ENCODE assay signal across 11 cellular contexts in genomic region chr9:130110166-130110565, GRCh38. TPM values are rescaled to one million over a fixed set of nuclear protein-coding genes. Genes with fewer than 3 reads are reported as not detected.
DNase-seq lines count a peak whose midpoint lies in the region; ATAC-seq, FAIRE-seq and TF ChIP-seq lines count a peak whose summit lies in the region.
"Had no signal": no experiment of that assay in that cellular context is flagged by ENCODE, and none has a peak within 500 bp of the region (broad histone marks: within the 10 kb centered on the region; RNA-seq: fewer than 3 reads in every experiment).

No MANE protein-coding gene starts in this region.

- TF ChIP-seq POLR2A in HepG2 (IDR thresholded peaks at IDR 0.05; ENCODE audit: insufficient read depth in 1 of 2, low read depth in 2 of 2, low read length in 2 of 2) (no peak), right lobe of liver (IDR thresholded peaks at IDR 0.05) (no peak), gastroesophageal sphincter (IDR thresholded peaks at IDR 0.05) (no peak)

- no peak for FAIRE-seq in HepG2 (lab: Jason Lieb, UNC)

- TF ChIP-seq CTCF in HepG2 (CRISPR knock-in tag; IDR thresholded peaks at IDR 0.05) (peak; percentile 29), right lobe of liver (IDR thresholded peaks at IDR 0.05) (no peak), gastroesophageal sphincter (IDR thresholded peaks at IDR 0.05) (no peak)

- TF ChIP-seq RAD21 in HepG2 (CRISPR knock-in tag; IDR thresholded peaks at IDR 0.05): no peak

- H2AFZ ChIP-seq in HepG2 (ENCODE audit: low read length): no peak overlapping the region

- TF ChIP-seq EP300 in HepG2 (IDR thresholded peaks at IDR 0.05; ENCODE audit: low read depth in 2 of 2, low read length in 2 of 2) (no peak), HepG2 (CRISPR knock-in tag; IDR thresholded peaks at IDR 0.05; ENCODE audit: borderline replicate concordance) (no peak), gastroesophageal sphincter (IDR thresholded peaks at IDR 0.05) (no peak)

- H3K79me2 ChIP-seq in HepG2 (ENCODE audit: insufficient read depth, low read length): no peaks in the 10 kb centered on the region

- H3K4me3 ChIP-seq in HepG2 (replicated peaks in 1 of 3; ENCODE audit: insufficient read depth in 1 of 3, low read depth in 2 of 3, low read length in 3 of 3) (no peak overlapping the region), right lobe of liver (no peak overlapping the region), gastroesophageal sphincter (no peak overlapping the region)
- H3K4me3 ChIP-seq: testis had no signal

- intact Hi-C loops in HepG2 (cut with micrococcal nuclease; ENCODE audit: unreplicated experiment) (no loop called here), right lobe of liver (cut with DNase I) (loop anchor here (10.0 kb wide), 1 partner anchor 235 kb away; no protein-coding TSS in a partner anchor)

- no peak overlapping the region for H3K4me2 ChIP-seq in HepG2 (ENCODE audit: low read depth, low read length)

- H3K9me3 ChIP-seq in HepG2 (ENCODE audit: low read length): no peaks in the 10 kb centered on the region
- H3K9me3 ChIP-seq in right lobe of liver: no peaks in the 10 kb centered on the region
- H3K9me3 ChIP-seq in gastroesophageal sphincter: no peaks in the 10 kb centered on the region
- H3K9me3 ChIP-seq: testis had no signal

- H3K27me3 ChIP-seq in HepG2 (ENCODE audit: control insufficient read depth in 1 of 2, insufficient read depth in 2 of 2, low read length in 2 of 2) (no peaks in the 10 kb centered on the region), right lobe of liver (no peaks in the 10 kb centered on the region), gastroesophageal sphincter (no peaks in the 10 kb centered on the region)
- H3K27me3 ChIP-seq: testis had no signal

- no peak for DNase-seq in HepG2 (ENCODE audit: low spot score)
- DNase-seq in right lobe of liver: no peak
- no peak for DNase-seq in GM19240 (ENCODE audit: insufficient read length, low spot score)
- DNase-seq in 8988T: no peak
- DNase-seq: stimulated activated CD4-positive, alpha-beta T cell treated with anti-CD3 and anti-CD28 coated beads, Interleukin-4, amount 100 ng/mL, for 24 hours; testis had no signal

- BruUV-seq in HepG2 (replicated peaks; lab: Mats Ljungman, UMichigan): no TSS peak

- WGBS in HepG2 (ENCODE audit: low lambda C conversion rate): 96% methylated on average over 5 of the region's 5 CpGs
- 96% methylated on average over 4 of the region's 5 CpGs for WGBS in right lobe of liver (ENCODE audit: insufficient coverage, low coverage, low lambda C conversion rate, missing lambda C conversion rate)
- WGBS in gastroesophageal sphincter (ENCODE audit: low coverage in 1 of 2), 2 donors: 79 to 86% methylated on average over 2 to 3 of the region's 5 CpGs

- no peak overlapping the region for H3K27ac ChIP-seq in HepG2 (ENCODE audit: extremely low read length, insufficient read depth, low read length)
- no peak overlapping the region for H3K27ac ChIP-seq in right lobe of liver
- peak overlapping the region in 3 of 4 donors; percentile 13 to 27 (median 22) for H3K27ac ChIP-seq in gastroesophageal sphincter
- H3K27ac ChIP-seq: testis had no signal

- ATAC-seq in HepG2 (no peak), right lobe of liver (no peak), SK-N-SH treated with all-trans-retinoic acid at 6 μM for 48 hours (peak; percentile 9; the same call in 2 of the 3 replicates), gastroesophageal sphincter (no peak), GM18873 (IDR thresholded peaks at IDR 0.05; ENCODE audit: low FRiP score, unreplicated experiment) (no peak), GM21619 (IDR thresholded peaks at IDR 0.05; ENCODE audit: unreplicated experiment) (no peak)
- ATAC-seq: Panc1 had no signal

- H3K36me3 ChIP-seq in HepG2 (replicated peaks in 1 of 2; ENCODE audit: control insufficient read depth in 1 of 2, insufficient read depth in 2 of 2, low read length in 2 of 2) (peaks cover 18 to 45% of the 10 kb centered on the region in 2 experiments), right lobe of liver (peaks cover 0 to 18% (median 5%) of the 10 kb centered on the region in 4 donors), gastroesophageal sphincter (peaks cover 0 to 64% of the 10 kb centered on the region in 2 donors)

- in situ Hi-C loops in HepG2 (cut with HindIII; ENCODE audit: extremely low pct_ligation_motif_present, low pct_unique_long_range_greater_than_20kb): loop anchor here (5.0 to 10.0 kb wide), 2 partner anchors 127 to 235 kb away; no protein-coding TSS in a partner anchor

- H4K20me1 ChIP-seq in HepG2 (ENCODE audit: insufficient read depth, low read length): peaks cover 5% of the 10 kb centered on the region; the same call in 1 of the 2 replicates

- H3K4me1 ChIP-seq in HepG2 (ENCODE audit: insufficient read depth, low read length) (no peaks in the 10 kb centered on the region), right lobe of liver (no peaks in the 10 kb centered on the region), gastroesophageal sphincter (peaks cover 0 to 41% (median 11%) of the 10 kb centered on the region in 3 donors)

- POLR2A ChIA-PET in HepG2 (lab: Yijun Ruan, JAX): no interaction called here

- no peak overlapping the region for H3K9ac ChIP-seq in HepG2 (ENCODE audit: insufficient read depth, low read depth, low read length)

- CTCF ChIA-PET in HepG2 (lab: Yijun Ruan, JAX; ENCODE audit: low intra/inter-chr PET ratio, low total read pairs): no interaction called here

TF ChIP-seq in HepG2, 621 proteins besides CTCF, POLR2A, EP300 and RAD21 (continues in another document):
- TF ChIP-seq STAG1 (CRISPR knock-in tag; IDR thresholded peaks at IDR 0.05) (0 out of 2 replicates have a peak, but pooled peaks have one; percentile 16), MZF1 (CRISPR knock-in tag; IDR thresholded peaks at IDR 0.05; ENCODE audit: borderline replicate concordance) (no peak)

TF ChIP-seq in SK-N-SH treated with all-trans-retinoic acid at 6 μM for 48 hours, 23 proteins besides CTCF, POLR2A, EP300 and RAD21 (continues in another document):
- no peak for TF ChIP-seq ZFP3 (CRISPR knock-in tag; IDR thresholded peaks at IDR 0.05)
- TF ChIP-seq TSHZ2 (CRISPR knock-in tag; IDR thresholded peaks at IDR 0.05): no peak
- TF ChIP-seq BACH2 (CRISPR knock-in tag; IDR thresholded peaks at IDR 0.05; ENCODE audit: borderline replicate concordance): no peak
- no peak for TF ChIP-seq ZFP30 (CRISPR knock-in tag; IDR thresholded peaks at IDR 0.05)
- no peak for TF ChIP-seq TOX (CRISPR knock-in tag; IDR thresholded peaks at IDR 0.05; ENCODE audit: borderline replicate concordance)
- TF ChIP-seq ZNF8 (CRISPR knock-in tag; IDR thresholded peaks at IDR 0.05): no peak

RNA-seq across cellular contexts. Expression of gene GPR107, which starts 56.5 kb away (rescaled TPM):
- 18.7 and 22.5 TPM in 2 replicates for total RNA-seq in HepG2 (2016; rRNA removed; fragmentation: Illumina TruSeq; extraction: Trizol)
- 3.7 and 4.3 TPM in 2 replicates for total RNA-seq in HepG2 (2016; cell fraction: cytosol; rRNA removed; fragmentation: Illumina TruSeq; extraction: Trizol; ENCODE audit: low read depth)
- 13.9 and 21.4 TPM in 2 replicates for total RNA-seq in HepG2 (2016; cell fraction: insoluble cytoplasmic fraction; rRNA removed; fragmentation: Illumina TruSeq; extraction: Trizol)
- total RNA-seq in HepG2 (2016; cell fraction: membrane; rRNA removed; fragmentation: Illumina TruSeq; extraction: Trizol): 7.6 and 8.3 TPM in 2 replicates
- total RNA-seq in HepG2 (2016; cell fraction: nucleus; rRNA removed; fragmentation: Illumina TruSeq; extraction: Trizol): 27.8 and 32.6 TPM in 2 replicates
- 24.2 and 24.4 TPM in 2 replicates for polyA plus RNA-seq in HepG2 (2011; rRNA removed)
- polyA plus RNA-seq in HepG2 (2011; cell fraction: cytosol; rRNA removed): 13.5 and 19.9 TPM in 2 replicates
- 19.8 and 22.3 TPM in 2 replicates for polyA plus RNA-seq in HepG2 (2011; cell fraction: nucleus; rRNA removed)
- polyA plus RNA-seq in HepG2 (2012): 25.9 and 26.8 TPM in 2 replicates
- polyA plus RNA-seq in HepG2 (2016; cell fraction: cytosol; fragmentation: Illumina TruSeq; extraction: Trizol; ENCODE audit: low read depth): 2.1 TPM in 2 replicates
- polyA plus RNA-seq in HepG2 (2016; cell fraction: insoluble cytoplasmic fraction; fragmentation: Illumina TruSeq; extraction: Trizol; ENCODE audit: low read depth): 11.1 and 11.5 TPM in 2 replicates
- polyA plus RNA-seq in HepG2 (2016; cell fraction: membrane; fragmentation: Illumina TruSeq; extraction: Trizol; ENCODE audit: low read depth): 3.9 and 4.5 TPM in 2 replicates
- 35.6 and 37.5 TPM in 2 replicates for polyA plus RNA-seq in HepG2 (2016; cell fraction: nucleus; fragmentation: Illumina TruSeq; extraction: Trizol; ENCODE audit: insufficient read depth, low read depth)
- polyA minus RNA-seq in HepG2 (2011; rRNA and poly(A)+ RNA removed; ENCODE audit: low replicate concordance): 51.2 and 118 TPM in 2 replicates
- 19.5 and 24.0 TPM in 2 replicates for polyA minus RNA-seq in HepG2 (2011; cell fraction: cytosol; rRNA and poly(A)+ RNA removed)
- 24.8 and 26.1 TPM in 2 replicates for polyA minus RNA-seq in HepG2 (2011; cell fraction: nucleus; rRNA and poly(A)+ RNA removed)
- 10 to 100 TPM; 12.6 to 18.2 (median 14.5) TPM for total RNA-seq in right lobe of liver
- 10 to 100 TPM; 24.2 to 38.4 (median 30.4) TPM for total RNA-seq in gastroesophageal sphincter

Comparison
In these comparisons a context has a peak if more than half of its experiments do, and no peak if none do; other contexts are left out.
1. H3K27ac ChIP-seq: peak in gastroesophageal sphincter (3 of 4); none in HepG2 (single experiment) and right lobe of liver (0 of 3).